ENCODE assay signal across 9 cellular contexts in the genomic region with DNA sequence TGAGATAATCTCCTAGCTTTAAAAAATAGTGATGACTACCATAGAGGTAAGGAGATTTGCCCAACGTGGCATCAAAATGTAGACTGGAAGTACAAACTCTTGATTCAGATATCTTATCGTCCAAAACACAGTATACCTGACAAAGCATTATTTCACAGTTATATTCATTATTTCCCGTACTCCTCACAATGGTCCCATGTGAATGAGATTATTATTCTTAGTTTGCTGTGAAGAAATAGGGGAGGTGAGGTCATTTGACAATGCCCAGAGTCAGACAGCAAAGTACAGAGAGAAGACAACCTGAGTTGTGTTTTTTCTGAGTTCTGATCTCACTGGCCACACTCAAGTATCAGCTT. TPM values are rescaled to one million over a fixed set of nuclear protein-coding genes. Genes with fewer than 3 reads are reported as not detected.
DNase-seq lines count a peak whose midpoint lies in the region; ATAC-seq and TF ChIP-seq lines count a peak whose summit lies in the region.
"Had no signal": no experiment of that assay in that cellular context is flagged by ENCODE, and none has a peak within 500 bp of the region (broad histone marks: within the 10 kb centered on the region; RNA-seq: fewer than 3 reads in every experiment).

No MANE protein-coding gene starts in this region.

- H3K27ac ChIP-seq in Karpas-422 (ENCODE audit: low read length), result peak overlapping the region; percentile 87
- H3K27ac ChIP-seq in mammary epithelial cell (ENCODE audit: insufficient read depth, low read depth, low read length), result peak overlapping the region; percentile 88

- H3K9ac ChIP-seq in Karpas-422 (ENCODE audit: low read length), result peak overlapping the region; percentile 68
- peak overlapping the region; percentile 85 for H3K9ac ChIP-seq in mammary epithelial cell (ENCODE audit: insufficient read depth, low read length)

- intact Hi-C loops in mammary epithelial cell (cut with micrococcal nuclease), result loop anchor here (2.0 to 10.0 kb wide), 2 partner anchors 139 to 1719 kb away; no protein-coding TSS in a partner anchor

- H3K9me2 ChIP-seq in Karpas-422 (replicated peaks; ENCODE audit: insufficient read depth, low read length), result no peaks in the 10 kb centered on the region

- 0% methylated on average over 3 of the region's 3 CpGs for WGBS in mammary epithelial cell (ENCODE audit: low coverage, missing lambda C conversion rate)

- no peak for TF ChIP-seq CTCF in mammary epithelial cell (conservative IDR thresholded peaks at IDR 0.05 in 1 of 2, IDR thresholded peaks at IDR 0.05 in 1 of 2; ENCODE audit: extremely low read depth in 1 of 2, insufficient read depth in 1 of 2, low read depth in 1 of 2, low read length in 2 of 2)

- H3K27me3 ChIP-seq in Karpas-422 (ENCODE audit: low read length), result no peaks in the 10 kb centered on the region
- H3K27me3 ChIP-seq in mammary epithelial cell (ENCODE audit: insufficient read depth, low read length), result no peaks in the 10 kb centered on the region

- H3K36me3 ChIP-seq in Karpas-422 (ENCODE audit: insufficient read depth, low read length), result peaks cover 21% of the 10 kb centered on the region
- H3K36me3 ChIP-seq in mammary epithelial cell (ENCODE audit: insufficient read depth, low read length), result peaks cover 3% of the 10 kb centered on the region

- peak; percentile 30 for DNase-seq in CD1c-positive myeloid dendritic cell (ENCODE audit: extremely low spot score)
- DNase-seq in Karpas-422, result no peak
- peak; percentile 30 for DNase-seq in mammary epithelial cell
- no peak for DNase-seq in natural killer cell treated with Interleukin-12 subunit alpha and Interleukin-12 subunit beta and Interleukin-15 and Interleukin-18, amount 100 ng/mL, for 72 hours (ENCODE audit: low spot score)
- DNase-seq in islet precursor cell, result no peak
- DNase-seq in DMS79 (lab: John Stamatoyannopoulos, UW), result no peak
- DNase-seq: activated gamma-delta T cell treated with Interleukin-2 at 50 U/mL for 16 hours had no signal

- ATAC-seq in natural killer cell treated with Interleukin-12 subunit alpha and Interleukin-12 subunit beta and Interleukin-15 and Interleukin-18, amount 100 ng/mL, for 72 hours, result no peak
- ATAC-seq in HG02763 (IDR thresholded peaks at IDR 0.05; ENCODE audit: unreplicated experiment) (no peak), HG03159 (IDR thresholded peaks at IDR 0.05; ENCODE audit: unreplicated experiment) (no peak)

- H3K4me3 Mint-ChIP-seq in natural killer cell treated with Interleukin-12 subunit alpha and Interleukin-12 subunit beta and Interleukin-15 and Interleukin-18, amount 100 ng/mL, for 72 hours, result peak overlapping the region; percentile 90

- no peaks in the 10 kb centered on the region for H3K9me3 Mint-ChIP-seq in natural killer cell treated with Interleukin-12 subunit alpha and Interleukin-12 subunit beta and Interleukin-15 and Interleukin-18, amount 100 ng/mL, for 72 hours

- H3K79me2 ChIP-seq in Karpas-422 (ENCODE audit: low read length), result peaks cover 37% of the 10 kb centered on the region
- H3K79me2 ChIP-seq in mammary epithelial cell (ENCODE audit: insufficient read depth, low read length), result peaks cover 33% of the 10 kb centered on the region

- BruUV-seq in mammary epithelial cell (replicated peaks; lab: Mats Ljungman, UMichigan), result no TSS peak

- H3K9me3 ChIP-seq in Karpas-422 (ENCODE audit: low read length) (no peaks in the 10 kb centered on the region), mammary epithelial cell (replicated peaks; ENCODE audit: insufficient read depth, low read length) (no peaks in the 10 kb centered on the region)

- CTCF ChIA-PET in mammary epithelial cell (lab: Charles Lee; ENCODE audit: low non-redundant PET), result interaction anchor here (0.6 kb wide), 1 partner anchor 198 kb away, joined by 5 read pairs; no protein-coding TSS in a partner anchor

- H4K20me1 ChIP-seq in Karpas-422 (ENCODE audit: insufficient read depth, low read depth, low read length), result no peaks in the 10 kb centered on the region
- no peaks in the 10 kb centered on the region for H4K20me1 ChIP-seq in mammary epithelial cell (ENCODE audit: insufficient read depth, low read length)

- H3K4me1 Mint-ChIP-seq in natural killer cell treated with Interleukin-12 subunit alpha and Interleukin-12 subunit beta and Interleukin-15 and Interleukin-18, amount 100 ng/mL, for 72 hours (ENCODE audit: low read depth in 2 of 2), result peaks cover 11 to 20% of the 10 kb centered on the region in 2 donors

- H3K4me2 ChIP-seq in Karpas-422 (ENCODE audit: low read depth, low read length, poor library complexity, severe bottlenecking), result peak overlapping the region; percentile 85
- peak overlapping the region; percentile 73 for H3K4me2 ChIP-seq in mammary epithelial cell (ENCODE audit: insufficient read depth, low read depth, low read length)

- H3K36me3 Mint-ChIP-seq in natural killer cell treated with Interleukin-12 subunit alpha and Interleukin-12 subunit beta and Interleukin-15 and Interleukin-18, amount 100 ng/mL, for 72 hours, result peaks cover 2% of the 10 kb centered on the region

- dilution Hi-C loops in mammary epithelial cell (cut with HindIII; ENCODE audit: low sequenced_read_pairs), result no loop called here

- in situ Hi-C loops in mammary epithelial cell (cut with MboI; ENCODE audit: low sequenced_read_pairs in 2 of 2), result no loop called here

- H3K27ac Mint-ChIP-seq in natural killer cell treated with Interleukin-12 subunit alpha and Interleukin-12 subunit beta and Interleukin-15 and Interleukin-18, amount 100 ng/mL, for 72 hours, result peak overlapping the region; percentile 85 to 90

- H3K4me3 ChIP-seq in Karpas-422 (ENCODE audit: low read length) (peak overlapping the region; percentile 69), mammary epithelial cell (replicated peaks in 1 of 3; ENCODE audit: insufficient read depth in 1 of 3, low read depth in 2 of 3, low read length in 3 of 3) (peak overlapping the region; percentile 53 to 97 (median 80))

- H3K4me1 ChIP-seq in Karpas-422 (ENCODE audit: low read length), result peaks cover 36% of the 10 kb centered on the region
- peaks cover 19% of the 10 kb centered on the region for H3K4me1 ChIP-seq in mammary epithelial cell (ENCODE audit: insufficient read depth, low read length)

- no peaks in the 10 kb centered on the region for H3K27me3 Mint-ChIP-seq in natural killer cell treated with Interleukin-12 subunit alpha and Interleukin-12 subunit beta and Interleukin-15 and Interleukin-18, amount 100 ng/mL, for 72 hours

- H2AFZ ChIP-seq in Karpas-422 (ENCODE audit: low read length) (peak overlapping the region; percentile 44; the same call in 1 of the 2 replicates), mammary epithelial cell (ENCODE audit: low read depth, low read length) (peak overlapping the region; percentile 24)

RNA-seq across cellular contexts. Expression of a gene that starts 1.2 kb away (rescaled TPM):
- total RNA-seq in Karpas-422 (2014; rRNA removed; shearing (Covaris generic); ENCODE audit: low replicate concordance), result 40.3 and 45.0 TPM in 2 replicates
- 10 to 100 TPM; 17.0 to 42.7 TPM for total RNA-seq in mammary epithelial cell
- 32.0 TPM for polyA plus RNA-seq in mammary epithelial cell
- polyA minus RNA-seq in mammary epithelial cell, result 30.9 TPM
- 10 to 100 TPM; 24.1 to 44.1 TPM for total RNA-seq in natural killer cell treated with Interleukin-12 subunit alpha and Interleukin-12 subunit beta and Interleukin-15 and Interleukin-18, amount 100 ng/mL, for 72 hours

RNA-seq across cellular contexts. Expression of a gene that starts 51.7 kb away (rescaled TPM):
- total RNA-seq in Karpas-422 (2014; rRNA removed; shearing (Covaris generic); ENCODE audit: low replicate concordance), result not detected in 2 replicates
- under 1 TPM in 1 of 2 donors, not detected in 1; 0.26 TPM for total RNA-seq in mammary epithelial cell
- polyA plus RNA-seq in mammary epithelial cell, result not detected
- not detected for polyA minus RNA-seq in mammary epithelial cell
- total RNA-seq in natural killer cell treated with Interleukin-12 subunit alpha and Interleukin-12 subunit beta and Interleukin-15 and Interleukin-18, amount 100 ng/mL, for 72 hours, result not detected

Comparison
In these comparisons a context has a peak if more than half of its experiments do, and no peak if none do; other contexts are left out.
1. DNase-seq: peak in CD1c-positive myeloid dendritic cell (single experiment) and mammary epithelial cell (single experiment); none in Karpas-422 (single experiment), natural killer cell treated with Interleukin-12 subunit alpha and Interleukin-12 subunit beta and Interleukin-15 and Interleukin-18, amount 100 ng/mL, for 72 hours (single experiment), islet precursor cell (single experiment) and DMS79 (single experiment).